ENCODE assay signal across 17 cellular contexts in the genomic region with DNA sequence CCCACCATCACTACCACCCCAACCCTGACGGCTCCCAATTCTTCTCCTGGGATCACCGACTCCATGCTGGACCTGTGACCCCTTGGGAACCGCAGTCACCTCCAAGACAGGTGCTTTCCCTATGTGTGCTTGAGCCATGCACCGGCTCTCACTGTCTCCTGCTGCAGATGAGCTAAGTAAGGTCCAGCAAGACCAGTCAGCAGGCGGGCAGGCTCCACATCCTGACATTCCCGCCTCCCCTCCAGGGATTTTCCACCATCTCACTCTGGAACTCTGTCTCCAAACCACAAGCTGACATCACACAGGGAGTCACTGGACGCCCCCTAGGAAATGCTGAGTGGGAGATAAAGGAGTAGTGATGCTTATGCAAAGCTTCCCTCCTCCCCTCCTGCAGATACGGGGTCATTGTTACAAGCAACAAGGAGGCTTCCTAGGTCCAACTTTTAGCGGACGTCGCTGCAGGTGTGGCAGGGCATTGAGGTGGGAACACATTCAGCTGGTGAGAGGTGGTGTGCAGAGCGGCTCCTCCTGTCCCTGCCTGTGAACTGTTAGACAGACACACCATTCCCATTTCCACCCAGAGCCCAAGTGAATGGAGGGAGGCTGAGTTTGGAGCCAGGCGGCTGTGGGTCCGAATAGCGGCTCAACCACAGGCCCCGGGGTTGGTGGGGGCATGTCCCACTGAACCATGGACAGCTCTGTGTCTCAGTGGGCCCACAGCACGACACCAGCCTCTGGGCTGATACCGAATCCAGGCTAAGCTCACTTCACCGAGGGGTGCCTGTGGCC.
A peak's percentile ranks its signal among the peaks of the same experiment; 100 is the strongest.
DNase-seq lines count a peak whose midpoint lies in the region; ATAC-seq and TF ChIP-seq lines count a peak whose summit lies in the region.
"Had no signal": no experiment of that assay in that cellular context is flagged by ENCODE, and none has a peak within 500 bp of the region (broad histone marks: within the 10 kb centered on the region; RNA-seq: fewer than 3 reads in every experiment).

No MANE protein-coding gene starts in this region.

- TF ChIP-seq CTCF in spleen (IDR thresholded peaks at IDR 0.05 in 8 of 11, conservative IDR thresholded peaks at IDR 0.05 in 3 of 11) (no peak), body of pancreas (IDR thresholded peaks at IDR 0.05) (no peak), esophagus squamous epithelium (IDR thresholded peaks at IDR 0.05) (no peak)

- H3K36me3 ChIP-seq in spleen: no peaks in the 10 kb centered on the region
- no peaks in the 10 kb centered on the region for H3K36me3 ChIP-seq in body of pancreas (replicated peaks in 1 of 2; ENCODE audit: insufficient read depth in 1 of 2, low read depth in 2 of 2)
- no peaks in the 10 kb centered on the region for H3K36me3 ChIP-seq in esophagus squamous epithelium
- H3K36me3 ChIP-seq: BLaER1, HAP-1 had no signal

- no peak overlapping the region for H3K4me3 ChIP-seq in spleen
- no peak overlapping the region for H3K4me3 ChIP-seq in body of pancreas
- no peak overlapping the region for H3K4me3 ChIP-seq in esophagus squamous epithelium
- H3K4me3 ChIP-seq: BLaER1, HAP-1 had no signal

- H3K9me3 ChIP-seq in spleen: no peaks in the 10 kb centered on the region
- H3K9me3 ChIP-seq in body of pancreas: no peaks in the 10 kb centered on the region
- no peaks in the 10 kb centered on the region for H3K9me3 ChIP-seq in esophagus squamous epithelium
- H3K9me3 ChIP-seq: BLaER1, HAP-1 had no signal

- H3K27ac ChIP-seq in spleen: no peak overlapping the region
- H3K27ac ChIP-seq in body of pancreas: no peak overlapping the region
- no peak overlapping the region for H3K27ac ChIP-seq in esophagus squamous epithelium
- H3K27ac ChIP-seq: BLaER1 had no signal

- H3K27me3 ChIP-seq in spleen (replicated peaks in 1 of 7): peaks cover 0 to 10% (median 0%) of the 10 kb centered on the region in 7 donors
- H3K27me3 ChIP-seq in body of pancreas: no peaks in the 10 kb centered on the region
- H3K27me3 ChIP-seq in esophagus squamous epithelium: peaks cover 0 to 36% (median 0%) of the 10 kb centered on the region in 4 donors
- H3K27me3 ChIP-seq: BLaER1 had no signal

- intact Hi-C loops in spleen (cut with DNase I; ENCODE audit: low total_unique reads): no loop called here
- intact Hi-C loops in body of pancreas (cut with DNase I): no loop called here
- intact Hi-C loops in esophagus squamous epithelium (cut with DNase I): no loop called here

- WGBS in spleen, 5 donors: 75 to 89% (median 87%) methylated on average over 15 to 19 of the region's 19 CpGs
- WGBS in body of pancreas, 2 donors: 64 to 68% methylated on average over 17 to 19 of the region's 19 CpGs
- WGBS in esophagus squamous epithelium, 2 donors: 85 to 91% methylated on average over 14 to 16 of the region's 19 CpGs

- TF ChIP-seq POLR2A in spleen (IDR thresholded peaks at IDR 0.05) (no peak), body of pancreas (IDR thresholded peaks at IDR 0.05) (no peak), esophagus squamous epithelium (IDR thresholded peaks at IDR 0.05) (no peak)

- DNase-seq in EL (peak; percentile 3), SW480 (ENCODE audit: low spot score) (peak; percentile 31), kidney tubule cell (ENCODE audit: low spot score) (peak; percentile 69), spleen (peak; percentile 54), body of pancreas (no peak), esophagus squamous epithelium (lab: John Stamatoyannopoulos, UW) (no peak)
- DNase-seq: CD8-positive, alpha-beta memory T cell; NCI-H1436 treated with DMSO at 0.1 percent for 48 hours; NCI-H345; NCI-H774; SHP77 had no signal

- H3K4me1 ChIP-seq in spleen: peaks cover 6 to 20% (median 10%) of the 10 kb centered on the region in 6 donors
- H3K4me1 ChIP-seq in body of pancreas: no peaks in the 10 kb centered on the region
- H3K4me1 ChIP-seq in esophagus squamous epithelium: peaks cover 6 to 10% (median 6%) of the 10 kb centered on the region in 3 donors
- H3K4me1 ChIP-seq: HAP-1 had no signal

- no peak for ATAC-seq in HG03457 (IDR thresholded peaks at IDR 0.05; ENCODE audit: unreplicated experiment)
- ATAC-seq in body of pancreas: no peak
- no peak for ATAC-seq in HG02938 (IDR thresholded peaks at IDR 0.05; ENCODE audit: unreplicated experiment)
- ATAC-seq: Panc1, SK-N-SH treated with all-trans-retinoic acid at 6 μM for 48 hours had no signal

Comparison
In these comparisons a context has a peak if more than half of its experiments do, and no peak if none do; other contexts are left out.
1. DNase-seq: peak in EL (single experiment), SW480 (single experiment), kidney tubule cell (single experiment) and spleen (single experiment); none in body of pancreas (0 of 4) and esophagus squamous epithelium (single experiment).